19 cellular contexts compared by ENCODE assay signal in the genomic region with DNA sequence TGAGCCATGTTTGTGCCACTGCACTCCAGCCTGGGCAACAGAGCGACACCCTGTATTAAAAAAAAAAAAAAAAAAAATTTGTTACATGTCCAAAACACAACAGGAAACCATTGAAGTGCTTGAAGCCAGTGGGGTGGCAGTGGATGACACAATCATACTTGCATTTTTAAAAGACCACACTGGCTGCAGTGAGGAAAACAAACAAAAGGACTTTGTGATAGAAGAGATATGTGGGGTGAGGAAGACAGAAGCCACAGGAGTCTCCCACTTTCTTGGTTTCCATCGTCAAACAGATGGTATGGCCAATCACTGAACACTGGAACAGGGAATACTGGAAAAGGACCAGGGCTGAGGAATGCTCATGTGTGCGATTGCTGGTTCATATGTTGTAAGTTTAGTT. TPM values are rescaled to one million over a fixed set of nuclear protein-coding genes. Genes with fewer than 3 reads are reported as not detected.
"Had no signal": no experiment of that assay in that cellular context is flagged by ENCODE, and none has a peak within 500 bp of the region (broad histone marks: within the 10 kb centered on the region; RNA-seq: fewer than 3 reads in every experiment).

No MANE protein-coding gene starts in this region.

- H3K4me1 ChIP-seq: ascending aorta, parathyroid adenoma, thyroid gland, uterus had no signal

- H3K4me1 Mint-ChIP-seq: activated B cell treated with CpG ODN at 0.5 μM for 24 hours; activated naive CD8-positive, alpha-beta T cell treated with anti-CD3 and anti-CD28 coated beads, Interleukin-2, amount 50 U/mL, for 24 hours; naive B cell had no signal

- ATAC-seq: activated naive CD8-positive, alpha-beta T cell treated with anti-CD3 and anti-CD28 coated beads, Interleukin-2, amount 50 U/mL, for 24 hours; stimulated activated memory B cell treated with anti-CD40 and anti-IgM and Interleukin-4, amounts not matched to agents 10 μg/mL and 1 μg/mL and 100 μg/mL, for 72 hours had no signal

- DNase-seq: activated B cell treated with CpG ODN at 0.5 μM for 24 hours; activated CD4-positive, alpha-beta T cell treated with anti-CD3 and anti-CD28 coated beads, Interleukin-2, amount 50 U/mL, for 1 hour; activated naive CD4-positive, alpha-beta T cell treated with Interleukin-2 at 50 U/mL for 16 hours; activated naive CD8-positive, alpha-beta T cell treated with anti-CD3 and anti-CD28 coated beads, Interleukin-2, amount 50 U/mL, for 24 hours; islet precursor cell; naive B cell; stimulated activated CD4-positive, alpha-beta T cell treated with anti-CD3 and anti-CD28 coated beads, Interleukin-2, amount 100 ng/mL, for 48 hours; thyroid gland; uterus had no signal

- H3K27me3 Mint-ChIP-seq: activated B cell treated with CpG ODN at 0.5 μM for 24 hours; stimulated activated memory B cell treated with anti-CD40 and anti-IgM and Interleukin-4, amounts not matched to agents 10 μg/mL and 1 μg/mL and 100 μg/mL, for 72 hours had no signal

- H3K4me3 ChIP-seq: ascending aorta, cardiac muscle cell, hepatocyte, thyroid gland, uterus had no signal

- H3K27ac ChIP-seq: ascending aorta, cardiac muscle cell, hepatocyte, neutrophil, parathyroid adenoma, thyroid gland, uterus had no signal

- H3K27ac Mint-ChIP-seq: activated B cell treated with CpG ODN at 0.5 μM for 24 hours; activated naive CD8-positive, alpha-beta T cell treated with anti-CD3 and anti-CD28 coated beads, Interleukin-2, amount 50 U/mL, for 24 hours; activated T-helper 1 cell treated with anti-CD3 and anti-CD28 coated beads, Interleukin-12 subunit alpha, Interleukin-12 subunit beta, Interleukin-2, Interleukin-4 antibody, amounts not matched to agents 30 ng/mL and 10 ng/mL and 1 ng/mL, durations not matched to agents 14 hours and 24 hours and 36 hours; naive B cell; stimulated activated memory B cell treated with anti-CD40 and anti-IgM and Interleukin-4, amounts not matched to agents 10 μg/mL and 1 μg/mL and 100 μg/mL, for 72 hours had no signal

- H3K4me3 Mint-ChIP-seq: activated B cell treated with CpG ODN at 0.5 μM for 24 hours; activated naive CD8-positive, alpha-beta T cell treated with anti-CD3 and anti-CD28 coated beads, Interleukin-2, amount 50 U/mL, for 24 hours; activated T-helper 1 cell treated with anti-CD3 and anti-CD28 coated beads, Interleukin-12 subunit alpha, Interleukin-12 subunit beta, Interleukin-2, Interleukin-4 antibody, amounts not matched to agents 30 ng/mL and 10 ng/mL and 1 ng/mL, durations not matched to agents 14 hours and 24 hours and 36 hours; naive B cell; stimulated activated memory B cell treated with anti-CD40 and anti-IgM and Interleukin-4, amounts not matched to agents 10 μg/mL and 1 μg/mL and 100 μg/mL, for 72 hours had no signal

- H3K9me3 ChIP-seq: ascending aorta, neutrophil, thyroid gland, uterus had no signal

- H3K9me3 Mint-ChIP-seq: activated B cell treated with CpG ODN at 0.5 μM for 24 hours; activated naive CD8-positive, alpha-beta T cell treated with anti-CD3 and anti-CD28 coated beads, Interleukin-2, amount 50 U/mL, for 24 hours; activated T-helper 1 cell treated with anti-CD3 and anti-CD28 coated beads, Interleukin-12 subunit alpha, Interleukin-12 subunit beta, Interleukin-2, Interleukin-4 antibody, amounts not matched to agents 30 ng/mL and 10 ng/mL and 1 ng/mL, durations not matched to agents 14 hours and 24 hours and 36 hours; naive B cell; stimulated activated memory B cell treated with anti-CD40 and anti-IgM and Interleukin-4, amounts not matched to agents 10 μg/mL and 1 μg/mL and 100 μg/mL, for 72 hours had no signal

- H3K27me3 ChIP-seq: ascending aorta, cardiac muscle cell, neutrophil, thyroid gland, uterus had no signal

- H3K36me3 Mint-ChIP-seq: naive B cell; stimulated activated memory B cell treated with anti-CD40 and anti-IgM and Interleukin-4, amounts not matched to agents 10 μg/mL and 1 μg/mL and 100 μg/mL, for 72 hours had no signal

- H3K36me3 ChIP-seq: ascending aorta, cardiac muscle cell, neutrophil, thyroid gland, uterus had no signal

RNA-seq across cellular contexts. Expression of gene ARL14EPL, which starts 31.7 kb away (rescaled TPM):
- total RNA-seq: activated B cell treated with CpG ODN at 0.5 μM for 24 hours; activated CD8-positive, alpha-beta memory T cell treated with anti-CD3 and anti-CD28 coated beads for 36 hours; activated T-helper 1 cell treated with anti-CD3 and anti-CD28 coated beads, Interleukin-12 subunit alpha, Interleukin-12 subunit beta, Interleukin-2, Interleukin-4 antibody, amounts not matched to agents 30 ng/mL and 10 ng/mL and 1 ng/mL, durations not matched to agents 14 hours and 24 hours and 36 hours; ascending aorta; cardiac muscle cell; glomerular endothelial cell; T-helper 2 cell treated with Interferon-gamma antibody and Interleukin-4, amounts not matched to agents 100 ng/mL and 5 ng/mL, for 36 hours; thyroid gland; uterus had no signal
